9 cellular contexts compared by ENCODE assay signal in genomic region chr7:137953043-137953691, GRCh38. TPM values are rescaled to one million over a fixed set of nuclear protein-coding genes. Genes with fewer than 3 reads are reported as not detected.
DNase-seq lines count a peak whose midpoint lies in the region; TF ChIP-seq lines count a peak whose summit lies in the region.
"Had no signal": no experiment of that assay in that cellular context is flagged by ENCODE, and none has a peak within 500 bp of the region (broad histone marks: within the 10 kb centered on the region; RNA-seq: fewer than 3 reads in every experiment).

No MANE protein-coding gene starts in this region.

- 61 to 62% methylated on average over 8 of the region's 8 CpGs for WGBS in thyroid gland, 2 donors

- H3K36me3 ChIP-seq in ascending aorta (peaks cover 0 to 1% of the 10 kb centered on the region in 2 donors), kidney epithelial cell (ENCODE audit: control insufficient read depth, insufficient read depth, low read length) (no peaks in the 10 kb centered on the region), thyroid gland (no peaks in the 10 kb centered on the region)

- CTCF ChIA-PET in HEK293T (lab: Yijun Ruan, JAX), result interaction anchor here (0.7 to 0.9 kb wide), 2 partner anchors 10 to 49 kb away, joined by 3 read pairs; partner anchors contain the start of gene CREB3L2

- POLR2A ChIA-PET in HEK293T (lab: Yijun Ruan, JAX), result interaction anchor here (0.6 to 2.0 kb wide), 7 partner anchors 14 to 50 kb away, joined by 3 to 5 read pairs (median 3); partner anchors contain the start of gene CREB3L2

- H3K27me3 ChIP-seq in ascending aorta (no peaks in the 10 kb centered on the region), kidney epithelial cell (ENCODE audit: control insufficient read depth, insufficient read depth, low read length) (no peaks in the 10 kb centered on the region), thyroid gland (no peaks in the 10 kb centered on the region)

- DNase-seq in HEK293T (ENCODE audit: extremely low spot score), result peak; percentile 55
- no peak for DNase-seq in ascending aorta (ENCODE audit: low spot score in 2 of 2)
- peak; percentile 78 for DNase-seq in kidney epithelial cell (ENCODE audit: low read depth)
- no peak for DNase-seq in thyroid gland
- DNase-seq in activated gamma-delta T cell treated with Interleukin-2 at 50 U/mL for 16 hours, result no peak
- no peak for DNase-seq in middle frontal gyrus (ENCODE audit: extremely low spot score, low spot score)
- DNase-seq in NCI-H2196 (lab: John Stamatoyannopoulos, UW; ENCODE audit: unreplicated experiment), result no peak
- DNase-seq: natural killer cell, NCI-H1694 had no signal

- H3K27ac ChIP-seq in ascending aorta (peak overlapping the region; percentile 77 to 78), thyroid gland (peak overlapping the region; percentile 75 to 98 (median 89))

- intact Hi-C loops in ascending aorta (cut with DNase I) (no loop called here), thyroid gland (cut with DNase I) (no loop called here)

- TF ChIP-seq CTCF in ascending aorta (IDR thresholded peaks at IDR 0.05) (no peak), kidney epithelial cell (IDR thresholded peaks at IDR 0.05; ENCODE audit: insufficient read depth, low read length, poor library complexity, severe bottlenecking) (no peak), thyroid gland (IDR thresholded peaks at IDR 0.05) (no peak)

- H3K4me3 ChIP-seq in ascending aorta (peak overlapping the region in 1 of 2 donors; percentile 23), kidney epithelial cell (ENCODE audit: low read depth, low read length) (no peak overlapping the region), thyroid gland (replicated peaks in 1 of 3) (no peak overlapping the region)

- no peak for TF ChIP-seq POLR2A in thyroid gland (IDR thresholded peaks at IDR 0.05)

- H3K9me3 ChIP-seq in ascending aorta (no peaks in the 10 kb centered on the region), thyroid gland (no peaks in the 10 kb centered on the region)

- H3K4me1 ChIP-seq in ascending aorta (peaks cover 11 to 64% of the 10 kb centered on the region in 2 donors), thyroid gland (peaks cover 87 to 88% of the 10 kb centered on the region in 2 donors)

TF ChIP-seq in HEK293T, 16 proteins besides CTCF, POLR2A, EP300 and RAD21:
- TF ChIP-seq L3MBTL2 (conservative IDR thresholded peaks at IDR 0.05), result no peak
- no peak for TF ChIP-seq FOXM1 (IDR thresholded peaks at IDR 0.05; ENCODE audit: borderline replicate concordance)
- TF ChIP-seq BHLHE40 (IDR thresholded peaks at IDR 0.05; ENCODE audit: borderline replicate concordance), result no peak
- TF ChIP-seq CTBP1 (IDR thresholded peaks at IDR 0.05; ENCODE audit: borderline replicate concordance), result peak; percentile 93
- TF ChIP-seq FOXK2 (IDR thresholded peaks at IDR 0.05), result no peak; the same call in 1 of the 2 replicates
- TF ChIP-seq SUZ12 (IDR thresholded peaks at IDR 0.05), result no peak
- TF ChIP-seq HDGF (IDR thresholded peaks at IDR 0.05; ENCODE audit: borderline replicate concordance), result no peak
- TF ChIP-seq ZNF384 (IDR thresholded peaks at IDR 0.05), result no peak
- 0 out of 2 replicates have a peak, but pooled peaks have one; percentile 59 for TF ChIP-seq ARNT (IDR thresholded peaks at IDR 0.05)
- TF ChIP-seq NFRKB (IDR thresholded peaks at IDR 0.05), result no peak
- no peak for TF ChIP-seq TARDBP (IDR thresholded peaks at IDR 0.05)
- no peak for TF ChIP-seq SP1 (IDR thresholded peaks at IDR 0.05)
- TF ChIP-seq, protein P1, sequence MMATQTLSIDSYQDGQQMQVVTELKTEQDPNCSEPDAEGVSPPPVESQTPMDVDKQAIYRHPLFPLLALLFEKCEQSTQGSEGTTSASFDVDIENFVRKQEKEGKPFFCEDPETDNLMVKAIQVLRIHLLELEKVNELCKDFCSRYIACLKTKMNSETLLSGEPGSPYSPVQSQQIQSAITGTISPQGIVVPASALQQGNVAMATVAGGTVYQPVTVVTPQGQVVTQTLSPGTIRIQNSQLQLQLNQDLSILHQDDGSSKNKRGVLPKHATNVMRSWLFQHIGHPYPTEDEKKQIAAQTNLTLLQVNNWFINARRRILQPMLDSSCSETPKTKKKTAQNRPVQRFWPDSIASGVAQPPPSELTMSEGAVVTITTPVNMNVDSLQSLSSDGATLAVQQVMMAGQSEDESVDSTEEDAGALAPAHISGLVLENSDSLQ (IDR thresholded peaks at IDR 0.05), result peak; percentile 92
- TF ChIP-seq FOXA1 (IDR thresholded peaks at IDR 0.05), result no peak
- no peak for TF ChIP-seq ELF4 (IDR thresholded peaks at IDR 0.05)
- TF ChIP-seq LEF1 (IDR thresholded peaks at IDR 0.05; ENCODE audit: borderline replicate concordance), result no peak
TF ChIP-seq in HEK293T: peak in this region for 3.

RNA-seq across cellular contexts. Expression of gene CREB3L2, which starts 48.7 kb away (rescaled TPM):
- total RNA-seq in ascending aorta (38.5 TPM), kidney epithelial cell (28.2 and 30.9 TPM in 2 replicates), thyroid gland (100 to 1,000 TPM in 2 of 4 donors, 10 to 100 TPM in 2; 86.1 to 143 (median 103) TPM)

Comparison
In these comparisons a context has a peak if more than half of its experiments do, and no peak if none do; other contexts are left out.
1. DNase-seq: peak in HEK293T (single experiment) and kidney epithelial cell (single experiment); none in ascending aorta (0 of 2), thyroid gland (0 of 2), activated gamma-delta T cell treated with Interleukin-2 at 50 U/mL for 16 hours (single experiment), middle frontal gyrus (single experiment) and NCI-H2196 (single experiment).